In the genomic region with DNA sequence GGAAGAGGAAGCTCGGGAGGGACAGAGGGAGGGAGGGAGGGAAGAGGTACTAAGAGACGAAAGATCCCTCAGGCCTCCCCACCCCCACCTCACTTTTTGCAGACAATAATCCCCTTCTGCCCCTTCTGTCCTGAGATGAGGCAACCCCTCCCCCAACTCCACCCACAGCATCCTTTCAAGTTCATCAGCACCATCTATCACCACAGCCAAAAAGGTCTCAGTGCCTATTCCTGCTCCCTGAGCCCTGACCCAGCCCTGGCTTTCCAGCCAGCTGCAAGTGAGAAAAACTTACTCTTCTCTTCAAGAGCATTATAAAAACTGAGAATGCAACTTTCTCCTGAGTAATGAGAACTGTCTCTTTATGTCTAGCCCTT, we compare ENCODE assay signal across 15 cellular contexts.
DNase-seq lines count a peak whose midpoint lies in the region; ATAC-seq and TF ChIP-seq lines count a peak whose summit lies in the region.
"Had no signal": no experiment of that assay in that cellular context is flagged by ENCODE, and none has a peak within 500 bp of the region (broad histone marks: within the 10 kb centered on the region; RNA-seq: fewer than 3 reads in every experiment).

No MANE protein-coding gene starts in this region.

- peaks cover 35% of the 10 kb centered on the region for H3K4me1 ChIP-seq in neural progenitor cell

- no peak overlapping the region for H3K9ac ChIP-seq in neural progenitor cell

- no peaks in the 10 kb centered on the region for H3K9me3 ChIP-seq in neural progenitor cell (ENCODE audit: low read depth)
- H3K9me3 ChIP-seq: SJSA1 had no signal

- H3K27ac Mint-ChIP-seq in CD14-positive monocyte (no peak overlapping the region), neural progenitor cell (peak overlapping the region; percentile 82)
- H3K27ac Mint-ChIP-seq in dendritic cell treated with granulocyte-macrophage colony-stimulating factor and Interleukin-4, amounts not matched to agents 40 ng/mL and 50 ng/mL, for 4 days: peak overlapping the region; percentile 2
- H3K27ac Mint-ChIP-seq: activated CD8-positive, alpha-beta T cell treated with anti-CD3 and anti-CD28 coated beads, Interleukin-2, amount 10 ng/mL, durations not matched to agents 7 days and 5 days had no signal

- intact Hi-C loops in CD14-positive monocyte (cut with micrococcal nuclease): no loop called here
- intact Hi-C loops in dendritic cell treated with granulocyte-macrophage colony-stimulating factor and Interleukin-4, amounts not matched to agents 40 ng/mL and 50 ng/mL, for 4 days (cut with micrococcal nuclease): no loop called here

- peak overlapping the region; percentile 53 to 77 for H3K4me3 Mint-ChIP-seq in CD14-positive monocyte
- no peak overlapping the region for H3K4me3 Mint-ChIP-seq in dendritic cell treated with granulocyte-macrophage colony-stimulating factor and Interleukin-4, amounts not matched to agents 40 ng/mL and 50 ng/mL, for 4 days
- peak overlapping the region; percentile 46 for H3K4me3 Mint-ChIP-seq in neural progenitor cell
- H3K4me3 Mint-ChIP-seq: activated CD8-positive, alpha-beta T cell treated with anti-CD3 and anti-CD28 coated beads, Interleukin-2, amount 10 ng/mL, durations not matched to agents 7 days and 5 days had no signal

- H3K27me3 Mint-ChIP-seq in CD14-positive monocyte (ENCODE audit: low read depth in 3 of 3) (peaks cover 10 to 15% (median 12%) of the 10 kb centered on the region in 3 donors), neural progenitor cell (ENCODE audit: insufficient read depth, low read depth) (peaks cover 4% of the 10 kb centered on the region)
- peaks cover 19% of the 10 kb centered on the region for H3K27me3 Mint-ChIP-seq in dendritic cell treated with granulocyte-macrophage colony-stimulating factor and Interleukin-4, amounts not matched to agents 40 ng/mL and 50 ng/mL, for 4 days

- no peak overlapping the region for H3K4me3 ChIP-seq in neural progenitor cell
- H3K4me3 ChIP-seq: SJSA1 had no signal

- ATAC-seq in GM19452 (IDR thresholded peaks at IDR 0.05; ENCODE audit: unreplicated experiment) (no peak), GM18868 (IDR thresholded peaks at IDR 0.05; ENCODE audit: unreplicated experiment) (no peak), GM18907 (IDR thresholded peaks at IDR 0.05; ENCODE audit: unreplicated experiment) (no peak), HG03039 (IDR thresholded peaks at IDR 0.05; ENCODE audit: unreplicated experiment) (no peak)
- ATAC-seq: activated CD8-positive, alpha-beta T cell treated with anti-CD3 and anti-CD28 coated beads, Interleukin-2, amount 10 ng/mL, durations not matched to agents 7 days and 5 days; HCT116; naive thymus-derived CD8-positive, alpha-beta T cell had no signal

- TF ChIP-seq CTCF in CD14-positive monocyte (IDR thresholded peaks at IDR 0.05): no peak
- TF ChIP-seq CTCF in neural progenitor cell (IDR thresholded peaks at IDR 0.05): no peak

- H3K9me3 Mint-ChIP-seq in CD14-positive monocyte (no peaks in the 10 kb centered on the region), neural progenitor cell (peaks cover 4% of the 10 kb centered on the region)
- H3K9me3 Mint-ChIP-seq in dendritic cell treated with granulocyte-macrophage colony-stimulating factor and Interleukin-4, amounts not matched to agents 40 ng/mL and 50 ng/mL, for 4 days: no peaks in the 10 kb centered on the region
- H3K9me3 Mint-ChIP-seq: IgD-negative memory B cell; naive thymus-derived CD8-positive, alpha-beta T cell had no signal

- peak overlapping the region; percentile 2 for H3K27ac ChIP-seq in neural progenitor cell
- H3K27ac ChIP-seq: SJSA1 had no signal

- DNase-seq in CD14-positive monocyte (ENCODE audit: low spot score) (no peak), NCI-H524 treated with DMSO at 0.1 percent for 48 hours (lab: John Stamatoyannopoulos, UW) (peak; percentile 43), neural progenitor cell (ENCODE audit: low spot score) (no peak)
- DNase-seq: activated CD8-positive, alpha-beta T cell treated with anti-CD3 and anti-CD28 coated beads, Interleukin-2, amount 10 ng/mL, durations not matched to agents 7 days and 5 days; left cardiac atrium; naive thymus-derived CD8-positive, alpha-beta T cell; NCI-H1092 had no signal

- no peaks in the 10 kb centered on the region for H3K79me2 ChIP-seq in neural progenitor cell (ENCODE audit: low read depth)

- no peaks in the 10 kb centered on the region for H4K20me1 ChIP-seq in neural progenitor cell (ENCODE audit: low read depth)

- H2AFZ ChIP-seq in neural progenitor cell (replicated peaks): peak overlapping the region; percentile 88

- H3K4me1 Mint-ChIP-seq in CD14-positive monocyte: peaks cover 19% of the 10 kb centered on the region
- H3K4me1 Mint-ChIP-seq in dendritic cell treated with granulocyte-macrophage colony-stimulating factor and Interleukin-4, amounts not matched to agents 40 ng/mL and 50 ng/mL, for 4 days (ENCODE audit: low read depth): peaks cover 65% of the 10 kb centered on the region
- H3K4me1 Mint-ChIP-seq in neural progenitor cell: peaks cover 62% of the 10 kb centered on the region

- H3K36me3 ChIP-seq in neural progenitor cell: no peaks in the 10 kb centered on the region
- H3K36me3 ChIP-seq: SJSA1 had no signal

- H3K36me3 Mint-ChIP-seq in CD14-positive monocyte (no peaks in the 10 kb centered on the region), neural progenitor cell (no peaks in the 10 kb centered on the region)
- H3K36me3 Mint-ChIP-seq in dendritic cell treated with granulocyte-macrophage colony-stimulating factor and Interleukin-4, amounts not matched to agents 40 ng/mL and 50 ng/mL, for 4 days (ENCODE audit: low read depth): no peaks in the 10 kb centered on the region
- H3K36me3 Mint-ChIP-seq: naive thymus-derived CD8-positive, alpha-beta T cell had no signal

- H3K27me3 ChIP-seq in neural progenitor cell: no peaks in the 10 kb centered on the region
- H3K27me3 ChIP-seq: SJSA1 had no signal

- peaks cover 18% of the 10 kb centered on the region for H3F3A ChIP-seq in neural progenitor cell (ENCODE audit: low read depth)

- H3K4me2 ChIP-seq in neural progenitor cell: peak overlapping the region; percentile 35

Comparison
In these comparisons a context has a peak if more than half of its experiments do, and no peak if none do; other contexts are left out.
1. H3K27ac Mint-ChIP-seq: peak in dendritic cell treated with granulocyte-macrophage colony-stimulating factor and Interleukin-4, amounts not matched to agents 40 ng/mL and 50 ng/mL, for 4 days (single experiment) and neural progenitor cell (single experiment); none in CD14-positive monocyte (0 of 7).